ENCODE assay signal across 19 cellular contexts in the genomic region with DNA sequence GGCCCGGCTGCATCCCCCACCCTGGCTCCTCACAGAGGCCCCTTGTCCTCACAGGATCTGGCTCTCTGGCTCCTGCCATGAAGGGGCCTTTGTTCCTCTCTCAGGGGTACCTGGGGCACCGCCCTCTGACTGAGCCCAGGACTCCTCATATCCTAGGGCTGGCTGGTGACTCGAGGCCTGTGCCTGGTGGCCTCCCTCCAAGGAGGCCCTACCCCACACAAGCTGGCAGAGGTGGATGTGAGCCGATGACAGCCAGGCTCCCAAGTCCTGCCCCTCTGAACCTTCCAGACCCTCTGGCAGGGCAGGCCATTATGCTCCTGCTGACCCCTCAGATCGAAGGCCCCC. TPM values are rescaled to one million over a fixed set of nuclear protein-coding genes. Genes with fewer than 3 reads are reported as not detected.
DNase-seq lines count a peak whose midpoint lies in the region; ATAC-seq and TF ChIP-seq lines count a peak whose summit lies in the region.
"Had no signal": no experiment of that assay in that cellular context is flagged by ENCODE, and none has a peak within 500 bp of the region (broad histone marks: within the 10 kb centered on the region; RNA-seq: fewer than 3 reads in every experiment).

No MANE protein-coding gene starts in this region.

- no peak overlapping the region for H3K4me3 Mint-ChIP-seq in endothelial cell (ENCODE audit: unreplicated experiment)
- H3K4me3 Mint-ChIP-seq in progenitor cell of endocrine pancreas (ENCODE audit: low read depth), result no peak overlapping the region
- H3K4me3 Mint-ChIP-seq: activated naive CD4-positive, alpha-beta T cell treated with anti-CD3 and anti-CD28 coated beads for 36 hours had no signal

- WGBS in heart right ventricle, 2 donors, result 80 to 87% methylated on average over 5 of the region's 5 CpGs
- WGBS in gastroesophageal sphincter (ENCODE audit: low coverage in 1 of 2), 2 donors, result 80% methylated on average over 1 of the region's 5 CpGs; no CpG with 5 or more reads in 1 of the 2 donors

- H3K9ac ChIP-seq in NT2/D1 (ENCODE audit: insufficient read length, low read depth), result peak overlapping the region; percentile 9

- H3K4me1 Mint-ChIP-seq in endothelial cell (ENCODE audit: unreplicated experiment) (peaks cover 47% of the 10 kb centered on the region), progenitor cell of endocrine pancreas (ENCODE audit: low read depth) (peaks cover 28% of the 10 kb centered on the region)

- no peak for TF ChIP-seq CTCF in GM12875 (IDR thresholded peaks at IDR 0.05; ENCODE audit: borderline replicate concordance, insufficient read depth, low read depth, low read length)
- TF ChIP-seq CTCF in endothelial cell (IDR thresholded peaks at IDR 0.05; ENCODE audit: unreplicated experiment), result no peak
- no peak for TF ChIP-seq CTCF in progenitor cell of endocrine pancreas (IDR thresholded peaks at IDR 0.05; ENCODE audit: unreplicated experiment)
- TF ChIP-seq CTCF in heart right ventricle (IDR thresholded peaks at IDR 0.05), result no peak
- no peak for TF ChIP-seq CTCF in gastroesophageal sphincter (IDR thresholded peaks at IDR 0.05)

- intact Hi-C loops in heart right ventricle (cut with DNase I), result no loop called here

- TF ChIP-seq POLR2A in gastroesophageal sphincter (IDR thresholded peaks at IDR 0.05), result no peak

- H3K9me3 ChIP-seq in NT2/D1 (ENCODE audit: insufficient read depth, low read length) (no peaks in the 10 kb centered on the region), heart right ventricle (no peaks in the 10 kb centered on the region), gastroesophageal sphincter (no peaks in the 10 kb centered on the region)
- H3K9me3 ChIP-seq: breast epithelium, pancreas, SJSA1 had no signal

- DNase-seq in NT2/D1 (ENCODE audit: low read depth, low spot score) (no peak), endothelial cell (ENCODE audit: low spot score) (no peak), progenitor cell of endocrine pancreas (ENCODE audit: low spot score, unreplicated experiment) (no peak), GM19240 (ENCODE audit: insufficient read length, low spot score) (no peak), heart right ventricle (no peak)
- DNase-seq: activated naive CD4-positive, alpha-beta T cell treated with anti-CD3 and anti-CD28 coated beads for 36 hours; AML-193; effector memory CD4-positive, alpha-beta T cell; NCI-H1105 treated with DMSO at 0.1 percent for 48 hours; NCI-H226; pancreas; stimulated activated naive CD8-positive, alpha-beta T cell treated with anti-CD3 and anti-CD28 coated beads, Interleukin-15, amount 100 ng/mL, for 72 hours had no signal

- H3K27ac ChIP-seq in heart right ventricle, result peak overlapping the region in 1 of 10 donors; percentile 90
- peak overlapping the region in 1 of 4 donors; percentile 6 for H3K27ac ChIP-seq in gastroesophageal sphincter
- H3K27ac ChIP-seq: breast epithelium, SJSA1 had no signal

- H3K27me3 ChIP-seq in NT2/D1 (ENCODE audit: insufficient read depth, insufficient read length), result no peaks in the 10 kb centered on the region
- no peaks in the 10 kb centered on the region for H3K27me3 ChIP-seq in heart right ventricle
- H3K27me3 ChIP-seq in gastroesophageal sphincter, result no peaks in the 10 kb centered on the region
- H3K27me3 ChIP-seq: breast epithelium, pancreas, SJSA1 had no signal

- H3K9me3 Mint-ChIP-seq in endothelial cell (ENCODE audit: unreplicated experiment), result no peaks in the 10 kb centered on the region
- H3K9me3 Mint-ChIP-seq in progenitor cell of endocrine pancreas (ENCODE audit: low read depth), result no peaks in the 10 kb centered on the region
- H3K9me3 Mint-ChIP-seq: activated naive CD4-positive, alpha-beta T cell treated with anti-CD3 and anti-CD28 coated beads for 36 hours; stimulated activated naive CD8-positive, alpha-beta T cell treated with anti-CD3 and anti-CD28 coated beads, Interleukin-15, amount 100 ng/mL, for 72 hours had no signal

- H3K4me1 ChIP-seq in NT2/D1 (ENCODE audit: insufficient read depth, insufficient read length) (peaks cover 60% of the 10 kb centered on the region), heart right ventricle (peaks cover 9 to 76% (median 20%) of the 10 kb centered on the region in 9 donors), gastroesophageal sphincter (peaks cover 0 to 40% (median 18%) of the 10 kb centered on the region in 3 donors)

- peak overlapping the region; percentile 83 for H3K27ac Mint-ChIP-seq in endothelial cell (ENCODE audit: unreplicated experiment)
- H3K27ac Mint-ChIP-seq in progenitor cell of endocrine pancreas, result peak overlapping the region; percentile 46
- H3K27ac Mint-ChIP-seq: activated naive CD4-positive, alpha-beta T cell treated with anti-CD3 and anti-CD28 coated beads for 36 hours had no signal

- H3K4me3 ChIP-seq in GM12875 (ENCODE audit: low read depth, low read length) (peak overlapping the region; percentile 39), NT2/D1 (ENCODE audit: insufficient read length, low read depth) (no peak overlapping the region), heart right ventricle (peak overlapping the region in 1 of 10 donors; percentile 45), gastroesophageal sphincter (no peak overlapping the region)
- H3K4me3 ChIP-seq: breast epithelium, lung, pancreas, SJSA1, smooth muscle cell had no signal

- H3K27me3 Mint-ChIP-seq in endothelial cell (ENCODE audit: unreplicated experiment), result peaks cover 20% of the 10 kb centered on the region
- no peaks in the 10 kb centered on the region for H3K27me3 Mint-ChIP-seq in progenitor cell of endocrine pancreas
- H3K27me3 Mint-ChIP-seq: stimulated activated naive CD8-positive, alpha-beta T cell treated with anti-CD3 and anti-CD28 coated beads, Interleukin-15, amount 100 ng/mL, for 72 hours had no signal

- H3K36me3 Mint-ChIP-seq in endothelial cell (ENCODE audit: low read depth, unreplicated experiment), result peaks cover 3% of the 10 kb centered on the region
- peaks cover 2% of the 10 kb centered on the region for H3K36me3 Mint-ChIP-seq in progenitor cell of endocrine pancreas (ENCODE audit: insufficient read depth)

- H3K36me3 ChIP-seq in NT2/D1 (ENCODE audit: insufficient read depth, insufficient read length, low read length), result peaks cover 21% of the 10 kb centered on the region
- H3K36me3 ChIP-seq in heart right ventricle, result peaks cover 0 to 36% (median 0%) of the 10 kb centered on the region in 9 donors
- H3K36me3 ChIP-seq in gastroesophageal sphincter, result peaks cover 0 to 28% of the 10 kb centered on the region in 2 donors
- H3K36me3 ChIP-seq: breast epithelium, pancreas had no signal

- ATAC-seq in HG03439 (IDR thresholded peaks at IDR 0.05; ENCODE audit: unreplicated experiment) (no peak), heart right ventricle (no peak), gastroesophageal sphincter (no peak)

- TF ChIP-seq EP300 in gastroesophageal sphincter (IDR thresholded peaks at IDR 0.05), result no peak

RNA-seq across cellular contexts. Expression of gene PRKCD, which starts 10.1 kb away (rescaled TPM):
- total RNA-seq in endothelial cell (ENCODE audit: unreplicated experiment) (9.9 TPM), progenitor cell of endocrine pancreas (45.1 and 45.8 TPM in 2 replicates), heart right ventricle (10 to 100 TPM in 4 of 10 donors, 1 to 10 TPM in 6; 6.6 to 28.3 (median 7.7) TPM), gastroesophageal sphincter (10 to 100 TPM in 1 of 4 donors, 1 to 10 TPM in 3; 5.5 to 10.1 (median 7.6) TPM)
- polyA plus RNA-seq in heart right ventricle, result 10 to 100 TPM in 1 of 2 donors, 1 to 10 TPM in 1; 8.6 to 11.5 TPM

RNA-seq across cellular contexts. Expression of gene RFT1, which starts 40.8 kb away (rescaled TPM):
- total RNA-seq in endothelial cell (ENCODE audit: unreplicated experiment) (21.1 TPM), progenitor cell of endocrine pancreas (22.0 and 22.5 TPM in 2 replicates), heart right ventricle (10 to 100 TPM in 4 of 10 donors, 1 to 10 TPM in 6; 5.7 to 13.1 (median 9.5) TPM), gastroesophageal sphincter (1 to 10 TPM; 6.5 to 7.6 (median 7.2) TPM)
- polyA plus RNA-seq in heart right ventricle, result 1 to 10 TPM; 4.6 to 8.2 TPM
